20 cellular contexts compared by ENCODE assay signal in the genomic region with DNA sequence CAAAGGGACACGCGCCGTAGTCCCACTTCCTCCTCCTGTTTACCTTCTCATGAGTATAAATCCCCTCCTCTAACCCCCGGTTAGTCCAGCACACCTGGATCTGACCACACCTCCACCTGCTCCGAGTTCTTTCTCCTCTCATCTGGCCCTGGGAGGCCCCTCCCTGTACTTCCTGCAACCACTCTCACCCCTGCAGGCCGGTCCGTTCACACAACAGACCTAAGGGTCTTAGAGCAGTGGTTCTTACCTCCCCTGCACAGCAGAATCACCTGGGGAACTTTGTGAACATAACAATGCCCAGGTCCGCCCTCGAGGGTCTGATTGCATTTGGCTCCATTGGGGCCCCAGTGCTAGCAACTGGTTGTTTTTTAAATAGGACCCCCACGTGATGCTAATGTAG. TPM values are rescaled to one million over a fixed set of nuclear protein-coding genes. Genes with fewer than 3 reads are reported as not detected.
DNase-seq lines count a peak whose midpoint lies in the region; ATAC-seq and TF ChIP-seq lines count a peak whose summit lies in the region.
"Had no signal": no experiment of that assay in that cellular context is flagged by ENCODE, and none has a peak within 500 bp of the region (broad histone marks: within the 10 kb centered on the region; RNA-seq: fewer than 3 reads in every experiment).

No MANE protein-coding gene starts in this region.

- ATAC-seq in left colon: peak; percentile 29
- ATAC-seq in GM21381 (IDR thresholded peaks at IDR 0.05; ENCODE audit: unreplicated experiment): no peak
- ATAC-seq in HG03025 (IDR thresholded peaks at IDR 0.05; ENCODE audit: low FRiP score, unreplicated experiment): no peak
- ATAC-seq: activated T-cell treated with anti-CD3 and anti-CD28 coated beads, Interleukin-2, amount 50 U/mL, for 72 hours; lower lobe of right lung had no signal

- H3K4me1 Mint-ChIP-seq in Caco-2 (ENCODE audit: low read depth, unreplicated experiment): no peaks in the 10 kb centered on the region

- POLR2A ChIA-PET in Caco-2 (lab: Charles Lee): no interaction called here
- POLR2A ChIA-PET in HEK293 (lab: Yijun Ruan, JAX): no interaction called here

- H3K9me3 Mint-ChIP-seq in Caco-2 (ENCODE audit: unreplicated experiment): no peaks in the 10 kb centered on the region
- H3K9me3 Mint-ChIP-seq: activated CD4-positive, alpha-beta memory T cell treated with anti-CD3 and anti-CD28 coated beads for 36 hours; activated naive CD8-positive, alpha-beta T cell treated with anti-CD3 and anti-CD28 coated beads, Interleukin-2, amount 10 ng/mL, durations not matched to agents 7 days and 5 days; activated T-cell treated with anti-CD3 and anti-CD28 coated beads, Interleukin-2, amount 50 U/mL, for 72 hours had no signal

- no TSS peak for BruUV-seq in Caco-2 (replicated peaks; lab: Mats Ljungman, UMichigan)

- H3K36me3 ChIP-seq in Caco-2 (ENCODE audit: control insufficient read depth, insufficient read depth, low read length) (no peaks in the 10 kb centered on the region), HEK293 (ENCODE audit: control insufficient read depth in 2 of 2, insufficient read depth in 1 of 2, low read length in 2 of 2) (no peaks in the 10 kb centered on the region), HAP-1 (replicated peaks) (no peaks in the 10 kb centered on the region)
- H3K36me3 ChIP-seq: lower lobe of right lung, transverse colon had no signal

- no peaks in the 10 kb centered on the region for H3K36me3 Mint-ChIP-seq in Caco-2 (ENCODE audit: insufficient read depth, unreplicated experiment)
- H3K36me3 Mint-ChIP-seq: activated CD4-positive, alpha-beta memory T cell treated with anti-CD3 and anti-CD28 coated beads for 36 hours; activated naive CD8-positive, alpha-beta T cell treated with anti-CD3 and anti-CD28 coated beads, Interleukin-2, amount 10 ng/mL, durations not matched to agents 7 days and 5 days had no signal

- H3K9me3 ChIP-seq in Caco-2: no peaks in the 10 kb centered on the region
- H3K9me3 ChIP-seq in HEK293 (ENCODE audit: control insufficient read depth, insufficient read depth, low read depth, low read length): no peaks in the 10 kb centered on the region
- no peaks in the 10 kb centered on the region for H3K9me3 ChIP-seq in HAP-1
- H3K9me3 ChIP-seq: lower lobe of right lung, transverse colon had no signal

- no peaks in the 10 kb centered on the region for H3K27me3 Mint-ChIP-seq in Caco-2 (ENCODE audit: insufficient read depth, unreplicated experiment)

- H3K4me1 ChIP-seq in Caco-2: 0 out of 2 replicates have a peak, but pooled peaks cover 2% of the 10 kb centered on the region
- H3K4me1 ChIP-seq in HEK293 (ENCODE audit: control insufficient read depth, insufficient read depth, low read length): no peaks in the 10 kb centered on the region
- H3K4me1 ChIP-seq in HAP-1: peaks cover under 1% of the 10 kb centered on the region; the same call in 1 of the 2 replicates
- H3K4me1 ChIP-seq: lower lobe of right lung had no signal

- no peak overlapping the region for H3K4me3 ChIP-seq in Caco-2 (ENCODE audit: low read depth, low read length)
- no peak overlapping the region for H3K4me3 ChIP-seq in HEK293 (ENCODE audit: low read depth, low read length)
- H3K4me3 ChIP-seq in HAP-1: no peak overlapping the region
- H3K4me3 ChIP-seq: lower lobe of right lung, PC-9, smooth muscle cell, transverse colon had no signal

- no peak overlapping the region for H3K4me3 Mint-ChIP-seq in Caco-2 (ENCODE audit: unreplicated experiment)
- H3K4me3 Mint-ChIP-seq: activated CD4-positive, alpha-beta memory T cell treated with anti-CD3 and anti-CD28 coated beads for 36 hours; activated naive CD8-positive, alpha-beta T cell treated with anti-CD3 and anti-CD28 coated beads, Interleukin-2, amount 10 ng/mL, durations not matched to agents 7 days and 5 days; activated T-cell treated with anti-CD3 and anti-CD28 coated beads, Interleukin-2, amount 50 U/mL, for 72 hours had no signal

- DNase-seq in Caco-2 (peak; percentile 31 to 47), SK-N-DZ (ENCODE audit: low spot score) (peak; percentile 16), left colon (no peak), HAP-1 (ENCODE audit: low spot score in 2 of 2) (no peak), occipital lobe (lab: John Stamatoyannopoulos, UW) (no peak)
- DNase-seq: activated CD4-positive, alpha-beta memory T cell treated with anti-CD3 and anti-CD28 coated beads for 36 hours; activated naive CD8-positive, alpha-beta T cell treated with anti-CD3 and anti-CD28 coated beads, Interleukin-2, amount 10 ng/mL, durations not matched to agents 7 days and 5 days; activated T-cell treated with anti-CD3 and anti-CD28 coated beads, Interleukin-2, amount 50 U/mL, for 72 hours; dermis blood vessel endothelial cell; lower lobe of right lung; NCI-H2081; NCI-H526; PC-9; posterior cingulate gyrus; transverse colon had no signal

- TF ChIP-seq CTCF in Caco-2 (IDR thresholded peaks at IDR 0.05; ENCODE audit: insufficient read depth in 1 of 2, low read depth in 1 of 2, low read length in 1 of 2, severe bottlenecking in 1 of 2, unreplicated experiment in 1 of 2) (no peak), HEK293 (tag by site-specific recombination; IDR thresholded peaks at IDR 0.05) (no peak)

- in situ Hi-C loops in HAP-1 (cut with MboI; ENCODE audit: low sequenced_read_pairs): loop anchor here (5.0 kb wide), 2 partner anchors 92 to 317 kb away; partner anchors contain the start of gene LITAFD

- CTCF ChIA-PET in Caco-2 (lab: Charles Lee): no interaction called here
- CTCF ChIA-PET in HEK293 (lab: Yijun Ruan, JAX): interaction anchor here (0.6 to 2.2 kb wide), 3 partner anchors 17 to 71 kb away, joined by 3 to 7 read pairs (median 4); no protein-coding TSS in a partner anchor

- no peaks in the 10 kb centered on the region for H3K27me3 ChIP-seq in Caco-2 (replicated peaks; ENCODE audit: control insufficient read depth, insufficient read depth, low read length)
- H3K27me3 ChIP-seq in HAP-1 (ENCODE audit: low read depth): no peaks in the 10 kb centered on the region
- H3K27me3 ChIP-seq: transverse colon had no signal

- no peak overlapping the region for H3K27ac Mint-ChIP-seq in Caco-2 (ENCODE audit: unreplicated experiment)
- H3K27ac Mint-ChIP-seq: activated CD4-positive, alpha-beta memory T cell treated with anti-CD3 and anti-CD28 coated beads for 36 hours; activated naive CD8-positive, alpha-beta T cell treated with anti-CD3 and anti-CD28 coated beads, Interleukin-2, amount 10 ng/mL, durations not matched to agents 7 days and 5 days; activated T-cell treated with anti-CD3 and anti-CD28 coated beads, Interleukin-2, amount 50 U/mL, for 72 hours had no signal

- intact Hi-C loops in Caco-2 (cut with micrococcal nuclease; ENCODE audit: unreplicated experiment): no loop called here
- intact Hi-C loops in left colon (cut with DNase I, micrococcal nuclease): loop anchor here in 1 of 2 donors (5.0 kb wide), 1 partner anchor 317 kb away; the partner anchor contains the start of gene LITAFD

- H3K27ac ChIP-seq in HEK293 (ENCODE audit: extremely low read depth, low read depth, low read length): no peak overlapping the region
- H3K27ac ChIP-seq: lower lobe of right lung, PC-9, transverse colon had no signal

TF ChIP-seq in HEK293, 187 proteins besides CTCF, POLR2A, EP300 and RAD21:
- TF ChIP-seq GLIS2 (tag by site-specific recombination; IDR thresholded peaks at IDR 0.05) (peak; percentile 35; the same call in 1 of the 2 replicates), ZEB2 (tag by site-specific recombination; IDR thresholded peaks at IDR 0.05) (peak; percentile 64; the same call in 1 of the 2 replicates), ZNF114 (tag by site-specific recombination; IDR thresholded peaks at IDR 0.05) (no peak), YY1 (tag by site-specific recombination; IDR thresholded peaks at IDR 0.05) (no peak)
- TF ChIP-seq, protein P1, sequence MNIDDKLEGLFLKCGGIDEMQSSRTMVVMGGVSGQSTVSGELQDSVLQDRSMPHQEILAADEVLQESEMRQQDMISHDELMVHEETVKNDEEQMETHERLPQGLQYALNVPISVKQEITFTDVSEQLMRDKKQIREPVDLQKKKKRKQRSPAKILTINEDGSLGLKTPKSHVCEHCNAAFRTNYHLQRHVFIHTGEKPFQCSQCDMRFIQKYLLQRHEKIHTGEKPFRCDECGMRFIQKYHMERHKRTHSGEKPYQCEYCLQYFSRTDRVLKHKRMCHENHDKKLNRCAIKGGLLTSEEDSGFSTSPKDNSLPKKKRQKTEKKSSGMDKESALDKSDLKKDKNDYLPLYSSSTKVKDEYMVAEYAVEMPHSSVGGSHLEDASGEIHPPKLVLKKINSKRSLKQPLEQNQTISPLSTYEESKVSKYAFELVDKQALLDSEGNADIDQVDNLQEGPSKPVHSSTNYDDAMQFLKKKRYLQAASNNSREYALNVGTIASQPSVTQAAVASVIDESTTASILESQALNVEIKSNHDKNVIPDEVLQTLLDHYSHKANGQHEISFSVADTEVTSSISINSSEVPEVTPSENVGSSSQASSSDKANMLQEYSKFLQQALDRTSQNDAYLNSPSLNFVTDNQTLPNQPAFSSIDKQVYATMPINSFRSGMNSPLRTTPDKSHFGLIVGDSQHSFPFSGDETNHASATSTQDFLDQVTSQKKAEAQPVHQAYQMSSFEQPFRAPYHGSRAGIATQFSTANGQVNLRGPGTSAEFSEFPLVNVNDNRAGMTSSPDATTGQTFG (tag by site-specific recombination; IDR thresholded peaks at IDR 0.05; ENCODE audit: borderline replicate concordance): no peak

RNA-seq across cellular contexts. Expression of gene TMEM114, which starts 24.8 kb away (rescaled TPM):
- not detected in 2 replicates for total RNA-seq in Caco-2 (2022)
- polyA plus RNA-seq in SK-N-DZ (2014; cell fraction: cytosol; rRNA removed): not detected in 2 replicates
- polyA plus RNA-seq in SK-N-DZ (2014; cell fraction: nucleus; rRNA removed): not detected in 2 replicates
- total RNA-seq in left colon: not detected
- total RNA-seq in occipital lobe: not detected
- total RNA-seq: activated CD4-positive, alpha-beta memory T cell treated with anti-CD3 and anti-CD28 coated beads for 36 hours; activated naive CD8-positive, alpha-beta T cell treated with anti-CD3 and anti-CD28 coated beads, Interleukin-2, amount 10 ng/mL, durations not matched to agents 7 days and 5 days; activated T-cell treated with anti-CD3 and anti-CD28 coated beads, Interleukin-2, amount 50 U/mL, for 72 hours; dermis blood vessel endothelial cell; epithelial cell of proximal tubule; lower lobe of right lung; PC-9; smooth muscle cell; transverse colon had no signal
- polyA plus RNA-seq: smooth muscle cell had no signal

RNA-seq across cellular contexts. Expression of gene METTL22, which starts 56.0 kb away (rescaled TPM):
- total RNA-seq in Caco-2 (2022) (35.3 and 39.8 TPM in 2 replicates), left colon (10 to 100 TPM; 25.4 to 35.7 TPM), occipital lobe (13.7 TPM)
- polyA plus RNA-seq in SK-N-DZ (2014; cell fraction: cytosol; rRNA removed): 23.9 and 309 TPM in 2 replicates
- polyA plus RNA-seq in SK-N-DZ (2014; cell fraction: nucleus; rRNA removed): 56.3 and 63.4 TPM in 2 replicates

Comparison
In these comparisons a context has a peak if more than half of its experiments do, and no peak if none do; other contexts are left out.
1. DNase-seq: peak in Caco-2 (2 of 2) and SK-N-DZ (single experiment); none in left colon (0 of 2), HAP-1 (0 of 2) and occipital lobe (single experiment).